16 cellular contexts compared by ENCODE assay signal in genomic region chr4:123786159-123786915, GRCh38.
DNase-seq lines count a peak whose midpoint lies in the region; ATAC-seq and TF ChIP-seq lines count a peak whose summit lies in the region.
"Had no signal": no experiment of that assay in that cellular context is flagged by ENCODE, and none has a peak within 500 bp of the region (broad histone marks: within the 10 kb centered on the region; RNA-seq: fewer than 3 reads in every experiment).

No MANE protein-coding gene starts in this region.

- H3K27ac ChIP-seq in ascending aorta (peak overlapping the region; percentile 71 to 72), heart right ventricle (peak overlapping the region; percentile 41 to 86 (median 68)), neural progenitor cell (peak overlapping the region; percentile 81), transverse colon (peak overlapping the region; percentile 49 to 77 (median 62))
- H3K27ac ChIP-seq: BLaER1 treated with 17β-estradiol and CSF1 and Interleukin-3, amounts not matched to agents 10 nM and 100 nM; PC-9 had no signal

- in situ Hi-C loops in transverse colon (cut with MboI; ENCODE audit: low pct_ligation_motif_present in 1 of 4, low pct_unique_long_range_greater_than_20kb in 1 of 4, low sequenced_read_pairs in 3 of 4), result no loop called here

- 40 to 48% methylated on average over 6 of the region's 6 CpGs for WGBS in heart right ventricle, 2 donors
- 56 to 58% methylated on average over 6 of the region's 6 CpGs for WGBS in transverse colon (ENCODE audit: low coverage in 1 of 2), 2 donors

- H3K4me1 ChIP-seq in ascending aorta (peaks cover 7 to 26% of the 10 kb centered on the region in 2 donors), heart right ventricle (peaks cover 0 to 47% (median 31%) of the 10 kb centered on the region in 9 donors), neural progenitor cell (peaks cover 29% of the 10 kb centered on the region), transverse colon (peaks cover 0 to 15% (median 7%) of the 10 kb centered on the region in 4 donors)
- H3K4me1 ChIP-seq: BLaER1 treated with 17β-estradiol and CSF1 and Interleukin-3, amounts not matched to agents 10 nM and 100 nM had no signal

- no peak overlapping the region for H3K4me3 Mint-ChIP-seq in neural progenitor cell
- H3K4me3 Mint-ChIP-seq: activated naive CD4-positive, alpha-beta T cell treated with anti-CD3 and anti-CD28 coated beads for 36 hours; stimulated activated naive CD8-positive, alpha-beta T cell treated with anti-CD3 and anti-CD28 coated beads, Interleukin-15, amount 100 ng/mL, for 72 hours had no signal

- H3K36me3 Mint-ChIP-seq in neural progenitor cell, result peaks cover 2% of the 10 kb centered on the region

- intact Hi-C loops in ascending aorta (cut with DNase I), result loop anchor here (2.0 to 10.0 kb wide), 3 partner anchors 46 to 682 kb away; partner anchors contain the start of gene SPRY1
- intact Hi-C loops in heart right ventricle (cut with DNase I), result loop anchor here in 2 of 10 donors (5.0 to 10.0 kb wide), 3 partner anchors 41 to 198 kb away; no protein-coding TSS in a partner anchor
- intact Hi-C loops in transverse colon (cut with DNase I; ENCODE audit: low total_unique reads), result no loop called here

- peaks cover 16% of the 10 kb centered on the region for H3F3A ChIP-seq in neural progenitor cell (ENCODE audit: low read depth)

- H3K4me1 Mint-ChIP-seq in neural progenitor cell, result peaks cover 18% of the 10 kb centered on the region
- H3K4me1 Mint-ChIP-seq: stimulated activated naive CD8-positive, alpha-beta T cell treated with anti-CD3 and anti-CD28 coated beads, Interleukin-15, amount 100 ng/mL, for 72 hours had no signal

- no peak overlapping the region for H3K9ac ChIP-seq in neural progenitor cell
- H3K9ac ChIP-seq: BLaER1 treated with 17β-estradiol and CSF1 and Interleukin-3, amounts not matched to agents 10 nM and 100 nM had no signal

- no peaks in the 10 kb centered on the region for H4K20me1 ChIP-seq in neural progenitor cell (ENCODE audit: low read depth)
- H4K20me1 ChIP-seq: BLaER1 treated with 17β-estradiol and CSF1 and Interleukin-3, amounts not matched to agents 10 nM and 100 nM had no signal

- H3K27me3 Mint-ChIP-seq in neural progenitor cell (ENCODE audit: insufficient read depth, low read depth), result no peaks in the 10 kb centered on the region
- H3K27me3 Mint-ChIP-seq: stimulated activated naive CD8-positive, alpha-beta T cell treated with anti-CD3 and anti-CD28 coated beads, Interleukin-15, amount 100 ng/mL, for 72 hours had no signal

- no peak overlapping the region for H3K27ac Mint-ChIP-seq in neural progenitor cell
- H3K27ac Mint-ChIP-seq: activated naive CD4-positive, alpha-beta T cell treated with anti-CD3 and anti-CD28 coated beads for 36 hours; stimulated activated naive CD8-positive, alpha-beta T cell treated with anti-CD3 and anti-CD28 coated beads, Interleukin-15, amount 100 ng/mL, for 72 hours had no signal

- H3K79me2 ChIP-seq in neural progenitor cell (ENCODE audit: low read depth), result no peaks in the 10 kb centered on the region

- H3K36me3 ChIP-seq in ascending aorta, result no peaks in the 10 kb centered on the region
- no peaks in the 10 kb centered on the region for H3K36me3 ChIP-seq in heart right ventricle
- H3K36me3 ChIP-seq in neural progenitor cell, result no peaks in the 10 kb centered on the region
- no peaks in the 10 kb centered on the region for H3K36me3 ChIP-seq in transverse colon
- H3K36me3 ChIP-seq: BLaER1 treated with 17β-estradiol and CSF1 and Interleukin-3, amounts not matched to agents 10 nM and 100 nM had no signal

- no peak for TF ChIP-seq EP300 in transverse colon (IDR thresholded peaks at IDR 0.05; ENCODE audit: low read depth)

- peak overlapping the region in 1 of 2 donors; percentile 17 for H3K4me3 ChIP-seq in ascending aorta
- H3K4me3 ChIP-seq in heart right ventricle, result no peak overlapping the region
- H3K4me3 ChIP-seq in neural progenitor cell, result no peak overlapping the region
- no peak overlapping the region for H3K4me3 ChIP-seq in transverse colon
- H3K4me3 ChIP-seq: BLaER1 treated with 17β-estradiol and CSF1 and Interleukin-3, amounts not matched to agents 10 nM and 100 nM; PC-9 had no signal

- TF ChIP-seq POLR2A in transverse colon (IDR thresholded peaks at IDR 0.05), result no peak

- no peaks in the 10 kb centered on the region for H3K27me3 ChIP-seq in ascending aorta
- no peaks in the 10 kb centered on the region for H3K27me3 ChIP-seq in heart right ventricle
- no peaks in the 10 kb centered on the region for H3K27me3 ChIP-seq in neural progenitor cell
- H3K27me3 ChIP-seq in transverse colon, result no peaks in the 10 kb centered on the region
- H3K27me3 ChIP-seq: BLaER1 treated with 17β-estradiol and CSF1 and Interleukin-3, amounts not matched to agents 10 nM and 100 nM had no signal

- peak overlapping the region; percentile 17 for H3K4me2 ChIP-seq in neural progenitor cell
- H3K4me2 ChIP-seq: BLaER1 treated with 17β-estradiol and CSF1 and Interleukin-3, amounts not matched to agents 10 nM and 100 nM; PC-9 had no signal

- peak overlapping the region; percentile 35 for H2AFZ ChIP-seq in neural progenitor cell (replicated peaks)
- H2AFZ ChIP-seq: PC-9 had no signal

- DNase-seq in ascending aorta (ENCODE audit: low spot score in 2 of 2), result no peak
- DNase-seq in heart right ventricle, result no peak
- DNase-seq in neural progenitor cell (ENCODE audit: low spot score), result no peak
- DNase-seq in transverse colon, result no peak
- DNase-seq in hippocampal formation (lab: John Stamatoyannopoulos, UW), result no peak
- DNase-seq in GM03348 (ENCODE audit: low spot score), result no peak
- DNase-seq in SW480 (ENCODE audit: low spot score), result no peak
- DNase-seq: activated CD4-positive, CD25-positive, alpha-beta regulatory T cell; activated naive CD4-positive, alpha-beta T cell treated with anti-CD3 and anti-CD28 coated beads for 36 hours; NCI-H187; NCI-H526 treated with DMSO at 0.1 percent for 48 hours; stimulated activated naive CD8-positive, alpha-beta T cell treated with anti-CD3 and anti-CD28 coated beads, Interleukin-15, amount 100 ng/mL, for 72 hours; T-helper 1 cell had no signal

- ATAC-seq in heart right ventricle (peak in 6 of 8 donors; percentile 48 to 74 (median 58)), GM18498 (IDR thresholded peaks at IDR 0.05; ENCODE audit: unreplicated experiment) (no peak)
- ATAC-seq: stimulated activated naive CD8-positive, alpha-beta T cell treated with anti-CD3 and anti-CD28 coated beads, Interleukin-15, amount 100 ng/mL, for 72 hours had no signal

- H3K9me3 ChIP-seq in ascending aorta (no peaks in the 10 kb centered on the region), heart right ventricle (no peaks in the 10 kb centered on the region), neural progenitor cell (ENCODE audit: low read depth) (no peaks in the 10 kb centered on the region), transverse colon (no peaks in the 10 kb centered on the region)
- H3K9me3 ChIP-seq: BLaER1 treated with 17β-estradiol and CSF1 and Interleukin-3, amounts not matched to agents 10 nM and 100 nM had no signal

- TF ChIP-seq CTCF in ascending aorta (IDR thresholded peaks at IDR 0.05) (no peak), heart right ventricle (IDR thresholded peaks at IDR 0.05) (no peak), neural progenitor cell (IDR thresholded peaks at IDR 0.05) (no peak), transverse colon (IDR thresholded peaks at IDR 0.05) (no peak)

- H3K9me3 Mint-ChIP-seq in neural progenitor cell, result peaks cover 5% of the 10 kb centered on the region
- H3K9me3 Mint-ChIP-seq: stimulated activated naive CD8-positive, alpha-beta T cell treated with anti-CD3 and anti-CD28 coated beads, Interleukin-15, amount 100 ng/mL, for 72 hours had no signal
